In the genomic region with DNA sequence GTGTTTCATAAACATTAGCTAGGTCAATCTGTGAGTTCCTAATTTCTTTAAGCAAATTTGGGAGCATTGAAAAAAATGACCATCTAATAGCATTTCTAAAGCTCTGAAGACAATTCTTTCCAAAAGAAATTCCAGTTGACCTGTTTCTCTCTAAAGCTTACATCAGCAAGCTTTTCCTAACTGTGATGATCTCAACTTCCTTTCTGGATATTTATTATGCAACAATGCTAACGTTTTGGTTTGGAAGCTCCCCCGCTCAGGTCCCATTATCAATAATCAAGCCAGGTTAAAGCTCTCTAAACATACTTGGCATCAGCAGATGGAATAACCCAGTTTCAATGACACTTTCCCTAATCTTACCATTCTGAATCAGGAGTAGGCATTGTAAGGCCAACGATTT, we compare ENCODE assay signal across 28 cellular contexts.
"Had no signal": no experiment of that assay in that cellular context is flagged by ENCODE, and none has a peak within 500 bp of the region (broad histone marks: within the 10 kb centered on the region; RNA-seq: fewer than 3 reads in every experiment).

No MANE protein-coding gene starts in this region.

- H3K4me1 Mint-ChIP-seq: activated CD4-positive, alpha-beta memory T cell treated with anti-CD3 and anti-CD28 coated beads, Interleukin-2, amount 10 ng/mL, durations not matched to agents 7 days and 5 days; activated CD4-positive, alpha-beta T cell treated with anti-CD3 and anti-CD28 coated beads, Interleukin-2, amount 10 ng/mL, durations not matched to agents 7 days and 5 days; activated T-helper 17 cell treated with anti-CD3 and anti-CD28 coated beads, Interleukin-2, amount 50 U/mL, for 72 hours; T-cell had no signal

- H3K27ac ChIP-seq: KMS-11, SK-N-MC, VCaP had no signal

- H3K36me3 Mint-ChIP-seq: activated naive CD8-positive, alpha-beta T cell; T-cell had no signal

- H3K4me2 ChIP-seq: KMS-11 had no signal

- DNase-seq: activated CD4-positive, alpha-beta memory T cell treated with anti-CD3 and anti-CD28 coated beads, Interleukin-2, amount 10 ng/mL, durations not matched to agents 7 days and 5 days; activated CD4-positive, alpha-beta T cell treated with anti-CD3 and anti-CD28 coated beads, Interleukin-2, amount 10 ng/mL, durations not matched to agents 7 days and 5 days; activated CD4-positive, CD25-positive, alpha-beta regulatory T cell; activated gamma-delta T cell; activated naive CD4-positive, alpha-beta T cell treated with anti-CD3 and anti-CD28 coated beads for 36 hours; activated T-cell treated with anti-CD3 and anti-CD28 coated beads for 4 hours; activated T-cell treated with anti-CD3 and anti-CD28 coated beads, Interleukin-2, amount 50 U/mL, for 48 hours; central memory CD4-positive, alpha-beta T cell; NCI-H1092 treated with DMSO at 0.1 percent for 48 hours; NCI-H1417 treated with DMSO at 0.1 percent for 48 hours; NCI-H1694; NCI-H2029; NCI-H2107; NCI-H2171 treated with DMSO at 0.1 percent for 48 hours; NCI-H226; NCI-H526 treated with DMSO at 0.1 percent for 48 hours; NK-92 treated with Interleukin-12 subunit alpha and Interleukin-12 subunit beta, amount 100 ng/mL, for 24 hours; OCI-M1; RPMI8226; T-cell; T-helper 2 cell had no signal

- H3K4me3 Mint-ChIP-seq: activated CD4-positive, alpha-beta memory T cell treated with anti-CD3 and anti-CD28 coated beads, Interleukin-2, amount 10 ng/mL, durations not matched to agents 7 days and 5 days; activated CD4-positive, alpha-beta T cell treated with anti-CD3 and anti-CD28 coated beads, Interleukin-2, amount 10 ng/mL, durations not matched to agents 7 days and 5 days; activated naive CD4-positive, alpha-beta T cell treated with anti-CD3 and anti-CD28 coated beads for 36 hours; activated naive CD8-positive, alpha-beta T cell; activated T-helper 17 cell treated with anti-CD3 and anti-CD28 coated beads, Interleukin-2, amount 50 U/mL, for 72 hours; T-cell had no signal

- H3K27ac Mint-ChIP-seq: activated CD4-positive, alpha-beta memory T cell treated with anti-CD3 and anti-CD28 coated beads, Interleukin-2, amount 10 ng/mL, durations not matched to agents 7 days and 5 days; activated CD4-positive, alpha-beta T cell treated with anti-CD3 and anti-CD28 coated beads, Interleukin-2, amount 10 ng/mL, durations not matched to agents 7 days and 5 days; activated naive CD4-positive, alpha-beta T cell treated with anti-CD3 and anti-CD28 coated beads for 36 hours; activated naive CD8-positive, alpha-beta T cell; activated T-helper 17 cell treated with anti-CD3 and anti-CD28 coated beads, Interleukin-2, amount 50 U/mL, for 72 hours; T-cell had no signal

- ATAC-seq: activated T-helper 17 cell treated with anti-CD3 and anti-CD28 coated beads, Interleukin-2, amount 50 U/mL, for 72 hours; Panc1; Right ventricle myocardium inferior; T-cell had no signal

- H3K9me3 Mint-ChIP-seq: activated CD4-positive, alpha-beta memory T cell treated with anti-CD3 and anti-CD28 coated beads, Interleukin-2, amount 10 ng/mL, durations not matched to agents 7 days and 5 days; activated CD4-positive, alpha-beta T cell treated with anti-CD3 and anti-CD28 coated beads, Interleukin-2, amount 10 ng/mL, durations not matched to agents 7 days and 5 days; activated naive CD4-positive, alpha-beta T cell treated with anti-CD3 and anti-CD28 coated beads for 36 hours; activated T-helper 17 cell treated with anti-CD3 and anti-CD28 coated beads, Interleukin-2, amount 50 U/mL, for 72 hours; T-cell had no signal

- H3K4me3 ChIP-seq: SK-N-MC had no signal
